Comparison of ENCODE assay signal across 8 cellular contexts in genomic region chr13:79423801-79424642, GRCh38. TPM values are rescaled to one million over a fixed set of nuclear protein-coding genes. Genes with fewer than 3 reads are reported as not detected.
DNase-seq lines count a peak whose midpoint lies in the region; ATAC-seq and TF ChIP-seq lines count a peak whose summit lies in the region.

No MANE protein-coding gene starts in this region.

- H2BK5ac ChIP-seq in IMR-90 (ENCODE audit: low read depth, low read length, poor library complexity, severe bottlenecking) = no peak overlapping the region

- H4K5ac ChIP-seq in IMR-90 (ENCODE audit: low read depth, low read length) = no peak overlapping the region

- H2BK120ac ChIP-seq in IMR-90 (ENCODE audit: low read depth, low read length) = no peak overlapping the region

- no peak overlapping the region for H2AK9ac ChIP-seq in IMR-90 (replicated peaks; ENCODE audit: low read depth, low read length, poor library complexity)

- TF ChIP-seq RAD21 in IMR-90 (IDR thresholded peaks at IDR 0.05; ENCODE audit: low read length) = peak; percentile 77

- no peaks in the 10 kb centered on the region for H3K79me1 ChIP-seq in IMR-90 (ENCODE audit: low read depth in 1 of 2, low read length in 2 of 2)

- no peak for TF ChIP-seq POLR2A in IMR-90 (IDR thresholded peaks at IDR 0.05; ENCODE audit: low read depth, low read length)

- no peak overlapping the region for H3K18ac ChIP-seq in IMR-90 (ENCODE audit: low read depth, low read length)

- no peak overlapping the region for H3K56ac ChIP-seq in IMR-90 (ENCODE audit: extremely low read depth, insufficient read depth, low read length)

- no peak overlapping the region for H3K4me3 ChIP-seq in IMR-90 (ENCODE audit: insufficient read depth, low read depth, low read length)
- no peak overlapping the region for H3K4me3 ChIP-seq in fibroblast of mammary gland (ENCODE audit: control insufficient read depth, low read depth, low read length)

- POLR2A ChIA-PET in IMR-90 (lab: Charles Lee; ENCODE audit: unreplicated experiment) = interaction anchor here (0.5 to 0.6 kb wide), 2 partner anchors 117 to 1431 kb away, joined by 3 read pairs; no protein-coding TSS in a partner anchor

- ATAC-seq in GM21381 (IDR thresholded peaks at IDR 0.05; ENCODE audit: unreplicated experiment) = peak; percentile 75
- peak; percentile 75 for ATAC-seq in IMR-90 (ENCODE audit: low read depth)
- ATAC-seq in SK-N-SH treated with all-trans-retinoic acid at 6 μM for 48 hours = peak; percentile 78

- dilution Hi-C loops in IMR-90 (cut with HindIII; ENCODE audit: low sequenced_read_pairs, unreplicated experiment) = no loop called here

- no peak overlapping the region for H2BK20ac ChIP-seq in IMR-90 (ENCODE audit: low read depth, low read length)

- no peak overlapping the region for H3K14ac ChIP-seq in IMR-90 (replicated peaks; ENCODE audit: low read depth, low read length)

- H3K9me1 ChIP-seq in IMR-90 (ENCODE audit: insufficient read depth, low read length) = no peaks in the 10 kb centered on the region

- no peaks in the 10 kb centered on the region for H3K4me1 ChIP-seq in IMR-90 (ENCODE audit: control insufficient read depth, insufficient read depth, low read length)

- TF ChIP-seq CTCF in IMR-90 (conservative IDR thresholded peaks at IDR 0.05; ENCODE audit: low read depth, low read length) (peak; percentile 77), fibroblast of mammary gland (conservative IDR thresholded peaks at IDR 0.05; ENCODE audit: control insufficient read depth, insufficient read depth, low read depth, low read length) (peak; percentile 62)

- H3K27ac ChIP-seq in IMR-90 (ENCODE audit: insufficient read depth, low read length) = no peak overlapping the region

- H3K27me3 ChIP-seq in IMR-90 (ENCODE audit: control insufficient read depth, insufficient read depth, low read length) = no peaks in the 10 kb centered on the region

- H2AK5ac ChIP-seq in IMR-90 (ENCODE audit: low read depth, low read length) = no peak overlapping the region

- no peak overlapping the region for H3K23ac ChIP-seq in IMR-90 (ENCODE audit: low read depth, low read length)

- H2AFZ ChIP-seq in IMR-90 (replicated peaks; ENCODE audit: low read length, poor library complexity) = no peak overlapping the region

- no peak overlapping the region for H3K4me2 ChIP-seq in IMR-90 (ENCODE audit: low read depth, low read length)

- no peaks in the 10 kb centered on the region for H3K9me3 ChIP-seq in IMR-90 (ENCODE audit: control insufficient read depth, insufficient read depth, low read length)

- BruUV-seq in IMR-90 (replicated peaks; lab: Mats Ljungman, UMichigan) = no TSS peak

- WGBS in IMR-90 (ENCODE audit: extremely low coverage in 2 of 2, insufficient read length in 1 of 2), 2 experiments = no CpG with 5 or more reads among the region's 2 CpGs

- H4K91ac ChIP-seq in IMR-90 (ENCODE audit: insufficient read depth, low read depth, low read length) = no peak overlapping the region

- no peaks in the 10 kb centered on the region for H3K36me3 ChIP-seq in IMR-90 (ENCODE audit: control insufficient read depth, insufficient read depth, low read length)

- H4K8ac ChIP-seq in IMR-90 (ENCODE audit: low read depth in 2 of 2, low read length in 2 of 2) = no peak overlapping the region

- H3K4ac ChIP-seq in IMR-90 (ENCODE audit: low read depth, low read length) = no peak overlapping the region

- CTCF ChIA-PET in IMR-90 (lab: Yijun Ruan, JAX) = interaction anchor here (0.5 to 2.8 kb wide), 19 partner anchors 9 to 917 kb away, joined by 3 to 41 read pairs (median 6); partner anchors contain the start of genes NDFIP2 and SPRY2

- no peaks in the 10 kb centered on the region for H4K20me1 ChIP-seq in IMR-90 (ENCODE audit: insufficient read depth, low read length)

- in situ Hi-C loops in IMR-90 (cut with MboI; ENCODE audit: low sequenced_read_pairs) = loop anchor here (25.0 kb wide), 1 partner anchor 913 kb away; the partner anchor contains the start of gene SPRY2

- H2BK15ac ChIP-seq in IMR-90 (ENCODE audit: low read depth, low read length) = no peak overlapping the region

- no peak overlapping the region for H3K9ac ChIP-seq in IMR-90 (ENCODE audit: low read depth, low read length)

- DNase-seq in NCI-H187 treated with DMSO at 0.1 percent for 48 hours (lab: John Stamatoyannopoulos, UW) = peak; percentile 12
- DNase-seq in NCI-H187 (lab: John Stamatoyannopoulos, UW) = no peak
- DNase-seq in IMR-90 = peak; percentile 63
- peak; percentile 65 for DNase-seq in fibroblast of mammary gland (ENCODE audit: low read depth)
- peak; percentile 64 for DNase-seq in pons (ENCODE audit: low spot score)
- DNase-seq in NK-92 treated with Interleukin-12 subunit alpha and Interleukin-12 subunit beta, amount 100 ng/mL, for 24 hours (lab: John Stamatoyannopoulos, UW) = no peak

- intact Hi-C loops in IMR-90 (cut with micrococcal nuclease) = loop anchor here (1.0 to 10.0 kb wide), 3 partner anchors 58 to 921 kb away; partner anchors contain the start of genes NDFIP2 and SPRY2

TF ChIP-seq in IMR-90, 13 proteins besides CTCF, POLR2A, EP300 and RAD21:
- peak; percentile 93 for TF ChIP-seq SMC3 (IDR thresholded peaks at IDR 0.05; ENCODE audit: low read depth, low read length)
- TF ChIP-seq MAZ (IDR thresholded peaks at IDR 0.05; ENCODE audit: borderline replicate concordance, low read depth, low read length) = no peak

TF ChIP-seq in SK-N-SH treated with all-trans-retinoic acid at 6 μM for 48 hours, 23 proteins besides CTCF, POLR2A, EP300 and RAD21:
- TF ChIP-seq BACH2 (CRISPR knock-in tag; IDR thresholded peaks at IDR 0.05; ENCODE audit: borderline replicate concordance) = no peak
- no peak for TF ChIP-seq OSR1 (CRISPR knock-in tag; IDR thresholded peaks at IDR 0.05)
- no peak for TF ChIP-seq ZFP30 (CRISPR knock-in tag; IDR thresholded peaks at IDR 0.05)
- no peak for TF ChIP-seq CREB5 (CRISPR knock-in tag; IDR thresholded peaks at IDR 0.05; ENCODE audit: low read depth)
- TF ChIP-seq TOX (CRISPR knock-in tag; IDR thresholded peaks at IDR 0.05; ENCODE audit: borderline replicate concordance) = no peak
TF ChIP-seq in SK-N-SH treated with all-trans-retinoic acid at 6 μM for 48 hours: peak in this region for 0.

RNA-seq across cellular contexts. Expression of gene RBM26, which starts 18.0 kb away (rescaled TPM):
- total RNA-seq in IMR-90 (2012; rRNA removed) = 17.6 and 26.1 TPM in 2 replicates
- polyA plus RNA-seq in IMR-90 (2012; rRNA removed) = 16.4 and 18.1 TPM in 2 replicates
- 3.7 and 5.6 TPM in 2 replicates for polyA plus RNA-seq in IMR-90 (2012; cell fraction: cytosol; rRNA removed)
- 11.8 and 59.3 TPM in 2 replicates for polyA plus RNA-seq in IMR-90 (2012; cell fraction: nucleus; rRNA removed; ENCODE audit: low replicate concordance)

RNA-seq across cellular contexts. Expression of gene NDFIP2, which starts 56.9 kb away (rescaled TPM):
- total RNA-seq in IMR-90 (2012; rRNA removed) = 25.8 and 48.9 TPM in 2 replicates
- 23.1 and 23.8 TPM in 2 replicates for polyA plus RNA-seq in IMR-90 (2012; rRNA removed)
- polyA plus RNA-seq in IMR-90 (2012; cell fraction: cytosol; rRNA removed) = 8.0 and 9.4 TPM in 2 replicates
- polyA plus RNA-seq in IMR-90 (2012; cell fraction: nucleus; rRNA removed; ENCODE audit: low replicate concordance) = 3.8 and 9.2 TPM in 2 replicates

Comparison
In these comparisons a context has a peak if more than half of its experiments do, and no peak if none do; other contexts are left out.
1. DNase-seq: peak in NCI-H187 treated with DMSO at 0.1 percent for 48 hours (single experiment), IMR-90 (single experiment), fibroblast of mammary gland (single experiment) and pons (single experiment); none in NCI-H187 (0 of 2) and NK-92 treated with Interleukin-12 subunit alpha and Interleukin-12 subunit beta, amount 100 ng/mL, for 24 hours (single experiment).
2. Peak in every context shown above with its lines, with median percentiles within 50 percentile points of each other: ATAC-seq.